In the genomic region with DNA sequence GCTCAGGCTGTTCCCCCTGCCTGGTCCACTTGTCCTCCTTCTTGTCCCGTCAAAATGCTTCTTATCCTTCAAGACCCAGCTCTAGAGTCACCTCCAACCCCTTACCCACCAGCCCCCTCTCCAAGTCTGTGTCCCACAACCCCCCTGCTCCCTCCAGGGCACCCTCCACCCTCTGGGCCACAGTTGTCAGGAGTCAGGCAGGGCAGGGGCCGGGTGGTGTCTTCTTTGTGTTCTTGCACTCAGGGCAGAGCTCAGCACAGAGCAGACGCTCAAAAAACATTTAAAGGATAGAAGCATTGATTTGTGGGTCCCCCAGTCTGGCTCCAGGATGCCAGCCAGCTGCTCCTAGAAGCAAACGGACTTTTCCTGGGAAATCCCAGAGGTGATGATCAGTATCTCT, we compare ENCODE assay signal across 24 cellular contexts. TPM values are rescaled to one million over a fixed set of nuclear protein-coding genes. Genes with fewer than 3 reads are reported as not detected.
"Had no signal": no experiment of that assay in that cellular context is flagged by ENCODE, and none has a peak within 500 bp of the region (broad histone marks: within the 10 kb centered on the region; RNA-seq: fewer than 3 reads in every experiment).

No MANE protein-coding gene starts in this region.

- DNase-seq: cortex of kidney; dorsolateral prefrontal cortex; effector CD8-positive, alpha-beta T cell; foreskin melanocyte; heart left ventricle; hypothalamus; kidney glomerular epithelial cell; occipital lobe; pancreas; retina; right lobe of liver; spleen; stimulated activated CD4-positive, alpha-beta T cell treated with anti-CD3 and anti-CD28 coated beads, Interleukin-15, amount 100 ng/mL, for 24 hours; stimulated activated CD4-positive, alpha-beta T cell treated with anti-CD3 and anti-CD28 coated beads, Interleukin-1b, Interleukin-23, amount 100 ng/mL, for 48 hours; stimulated activated CD4-positive, alpha-beta T cell treated with anti-CD3 and anti-CD28 coated beads, Interleukin-4, amount 100 ng/mL, for 24 hours; trophoblast cell had no signal

- H2AFZ ChIP-seq: neural progenitor cell had no signal

- H3K4me2 ChIP-seq: neural progenitor cell had no signal

- H3K27me3 ChIP-seq: neural progenitor cell, pancreas, right lobe of liver had no signal

- H3K4me1 ChIP-seq: neural progenitor cell, pancreas, prostate gland, right lobe of liver, spleen had no signal

- H3K27ac ChIP-seq: dorsolateral prefrontal cortex, heart left ventricle, neural progenitor cell, pancreas, prostate gland, right lobe of liver, spleen, thoracic aorta had no signal

- H3K9me3 ChIP-seq: heart left ventricle, pancreas, prostate gland, right lobe of liver, spleen, thoracic aorta had no signal

- H3K4me3 ChIP-seq: dorsolateral prefrontal cortex, heart left ventricle, neural progenitor cell, pancreas, prostate gland, right lobe of liver, spleen, thoracic aorta had no signal

- H3K36me3 ChIP-seq: heart left ventricle, neural progenitor cell, prostate gland, right lobe of liver, spleen, thoracic aorta had no signal

- ATAC-seq: heart left ventricle; natural killer cell treated with Interleukin-12 subunit alpha and Interleukin-12 subunit beta and Interleukin-15 and Interleukin-18, amount 100 ng/mL, for 72 hours; pancreas; right lobe of liver; stimulated activated memory B cell treated with anti-CD40 and anti-IgM and Interleukin-4, amounts not matched to agents 10 μg/mL and 1 μg/mL and 100 μg/mL, for 72 hours had no signal

RNA-seq across cellular contexts. Expression of a gene that starts 17.3 kb away (rescaled TPM):
- total RNA-seq: chondrocyte; liver; lung microvascular endothelial cell; natural killer cell treated with Interleukin-12 subunit alpha and Interleukin-12 subunit beta and Interleukin-15 and Interleukin-18, amount 100 ng/mL, for 72 hours; occipital lobe; spleen had no signal
- polyA plus RNA-seq: liver had no signal

RNA-seq across cellular contexts. Expression of a gene that starts 34.0 kb away (rescaled TPM):
- total RNA-seq: natural killer cell treated with Interleukin-12 subunit alpha and Interleukin-12 subunit beta and Interleukin-15 and Interleukin-18, amount 100 ng/mL, for 72 hours had no signal
